In genomic region chr12:98593351-98594049, GRCh38 we compare ENCODE assay signal across 1 cellular context.
TF ChIP-seq lines count a peak whose summit lies in the region.

TSS of gene SLC25A3 (plus strand) at chr12:98593686. CDS start at chr12:98593979, 293 bp downstream.

TF ChIP-seq in SK-N-SH, 30 proteins besides CTCF, POLR2A, EP300 and RAD21 (continued from another document):
- TF ChIP-seq USF2 (IDR thresholded peaks at IDR 0.05; ENCODE audit: borderline replicate concordance, low read depth, low read length) (no peak), REST (IDR thresholded peaks at IDR 0.05; ENCODE audit: low read depth, low read length) (peak; percentile 13; the same call in 1 of the 2 replicates)
TF ChIP-seq in SK-N-SH: peak in this region for 13.
